1 cellular context compared by ENCODE assay signal in the genomic region with DNA sequence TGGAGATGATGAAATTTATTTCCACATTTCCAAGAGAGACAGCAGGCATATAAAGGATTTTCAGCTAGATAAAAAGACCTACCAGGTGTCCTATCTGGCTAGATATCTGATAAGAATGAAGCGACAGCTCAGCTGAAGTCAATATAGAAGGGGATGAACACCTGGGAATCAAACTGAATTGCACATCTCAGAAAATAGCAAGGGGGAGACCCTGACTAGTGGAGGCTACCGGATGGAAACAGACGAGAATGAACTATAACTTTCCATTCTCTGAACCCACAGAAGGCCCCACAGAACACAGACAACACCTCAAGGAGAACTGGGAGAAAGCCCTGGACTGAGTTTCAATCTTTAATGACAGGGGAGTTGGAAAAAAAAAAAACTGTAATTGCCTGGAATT.
TF ChIP-seq lines count a peak whose summit lies in the region.

No MANE protein-coding gene starts in this region.

TF ChIP-seq in HepG2, 621 proteins besides CTCF, POLR2A, EP300 and RAD21:
- TF ChIP-seq, protein P1, sequence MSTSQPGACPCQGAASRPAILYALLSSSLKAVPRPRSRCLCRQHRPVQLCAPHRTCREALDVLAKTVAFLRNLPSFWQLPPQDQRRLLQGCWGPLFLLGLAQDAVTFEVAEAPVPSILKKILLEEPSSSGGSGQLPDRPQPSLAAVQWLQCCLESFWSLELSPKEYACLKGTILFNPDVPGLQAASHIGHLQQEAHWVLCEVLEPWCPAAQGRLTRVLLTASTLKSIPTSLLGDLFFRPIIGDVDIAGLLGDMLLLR (CRISPR knock-in tag; IDR thresholded peaks at IDR 0.05): no peak
- TF ChIP-seq ZNF225 (CRISPR knock-in tag; IDR thresholded peaks at IDR 0.05) (no peak), ZFP36L1 (CRISPR knock-in tag; IDR thresholded peaks at IDR 0.05) (no peak), POLR2G (IDR thresholded peaks at IDR 0.05; ENCODE audit: low read depth, low read length) (no peak), NKX3-1 (CRISPR knock-in tag; IDR thresholded peaks at IDR 0.05) (no peak), RXRB (CRISPR knock-in tag; IDR thresholded peaks at IDR 0.05; ENCODE audit: borderline replicate concordance) (no peak)
